In genomic region chr7:48177271-48177670, GRCh38 we compare ENCODE assay signal across 24 cellular contexts. TPM values are rescaled to one million over a fixed set of nuclear protein-coding genes. Genes with fewer than 3 reads are reported as not detected.
"Had no signal": no experiment of that assay in that cellular context is flagged by ENCODE, and none has a peak within 500 bp of the region (broad histone marks: within the 10 kb centered on the region; RNA-seq: fewer than 3 reads in every experiment).

No MANE protein-coding gene starts in this region.

- H3K36me3 Mint-ChIP-seq: IgD-negative memory B cell, T-cell had no signal

- H3K4me1 Mint-ChIP-seq: IgD-negative memory B cell, T-cell had no signal

- H3K4me3 Mint-ChIP-seq: IgD-negative memory B cell, T-cell had no signal

- H3K4me2 ChIP-seq: KMS-11 had no signal

- DNase-seq: Kasumi-1, MM.1S, NCI-H1092 treated with DMSO at 0.1 percent for 48 hours, NCI-H1417, NCI-H1436 treated with DMSO at 0.1 percent for 48 hours, NCI-H1694, NCI-H187 treated with DMSO at 0.1 percent for 48 hours, NCI-H2029 treated with DMSO at 0.1 percent for 48 hours, NCI-H2171 treated with DMSO at 0.1 percent for 48 hours, NCI-H524, NCI-H526 treated with DMSO at 0.1 percent for 48 hours, NCI-H748 treated with DMSO at 0.1 percent for 48 hours, PC-3, SHP77, SW 1271, T-cell had no signal

- FAIRE-seq: HepG2, K562 had no signal

- ATAC-seq: HepG2, K562, Panc1, PC-3, T-cell had no signal

- H3K4me3 ChIP-seq: K562 had no signal

- H3K9me3 Mint-ChIP-seq: IgD-negative memory B cell, T-cell had no signal

- H3K27ac ChIP-seq: KMS-11, RWPE1 had no signal

- H3K27ac Mint-ChIP-seq: IgD-negative memory B cell, T-cell had no signal

- H3K9ac ChIP-seq: KMS-11 had no signal

RNA-seq across cellular contexts. Expression of gene ABCA13, which starts 6.0 kb away (rescaled TPM):
- total RNA-seq: HepG2, NCI-H460, OCI-LY7 had no signal
- polyA plus RNA-seq: IgD-negative memory B cell had no signal
